8 cellular contexts compared by ENCODE assay signal in genomic region chr16:21159281-21159951, GRCh38.
DNase-seq lines count a peak whose midpoint lies in the region; ATAC-seq and TF ChIP-seq lines count a peak whose summit lies in the region.

No MANE protein-coding gene starts in this region.

- no peak for ATAC-seq in GM21717 (IDR thresholded peaks at IDR 0.05; ENCODE audit: unreplicated experiment)

- in situ Hi-C loops in T47D (cut with HindIII; ENCODE audit: low pct_unique_long_range_greater_than_20kb, low sequenced_read_pairs) = no loop called here

- no peak for TF ChIP-seq CTCF in GM12864 (IDR thresholded peaks at IDR 0.05; ENCODE audit: low read depth, low read length, missing control alignments)

- DNase-seq in GM12864 (ENCODE audit: low read depth) (no peak), OCI-M2 (lab: John Stamatoyannopoulos, UW; ENCODE audit: unreplicated experiment) (peak; percentile 58), T47D (ENCODE audit: low read depth in 1 of 2, low spot score in 1 of 2) (peak; percentile 55 to 83), islet precursor cell (peak; percentile 73), SKM-1 treated with dmso at 0.1 percent for 144 hours (lab: John Stamatoyannopoulos, UW; ENCODE audit: unreplicated experiment) (no peak)
- DNase-seq in stimulated activated CD4-positive, alpha-beta T cell treated with anti-CD3 and anti-CD28 coated beads, Interleukin-4, amount 100 ng/mL, for 1 hour = peak; percentile 22
- no peak for DNase-seq in effector CD8-positive, alpha-beta T cell (lab: John Stamatoyannopoulos, UW)

- H3K4me3 ChIP-seq in GM12864 (ENCODE audit: low read depth, low read length) = peak overlapping the region; percentile 64

Comparison
In these comparisons a context has a peak if more than half of its experiments do, and no peak if none do; other contexts are left out.
1. DNase-seq: peak in OCI-M2 (single experiment), T47D (2 of 2), islet precursor cell (single experiment) and stimulated activated CD4-positive, alpha-beta T cell treated with anti-CD3 and anti-CD28 coated beads, Interleukin-4, amount 100 ng/mL, for 1 hour (single experiment); none in GM12864 (single experiment), SKM-1 treated with dmso at 0.1 percent for 144 hours (single experiment) and effector CD8-positive, alpha-beta T cell (single experiment).